In genomic region chr5:88515881-88516819, GRCh38 we compare ENCODE assay signal across 16 cellular contexts.
DNase-seq lines count a peak whose midpoint lies in the region; TF ChIP-seq lines count a peak whose summit lies in the region.
"Had no signal": no experiment of that assay in that cellular context is flagged by ENCODE, and none has a peak within 500 bp of the region (broad histone marks: within the 10 kb centered on the region; RNA-seq: fewer than 3 reads in every experiment).

No MANE protein-coding gene starts in this region.

- peak; percentile 7 for DNase-seq in SIG-M5 treated with dmso at 0.1 percent for 504 hours (lab: John Stamatoyannopoulos, UW; ENCODE audit: unreplicated experiment)
- DNase-seq in SIG-M5 (lab: John Stamatoyannopoulos, UW) = no peak
- peak; percentile 52 for DNase-seq in NCI-H774 (lab: John Stamatoyannopoulos, UW)
- DNase-seq in fibroblast of lung (ENCODE audit: low read depth in 2 of 2) = peak; percentile 55
- no peak for DNase-seq in smooth muscle cell (lab: John Stamatoyannopoulos, UW; ENCODE audit: unreplicated experiment)
- no peak for DNase-seq in colonic mucosa
- DNase-seq in GM23248 = no peak
- no peak for DNase-seq in esophagus muscularis mucosa (ENCODE audit: extremely low spot score)
- DNase-seq: activated CD4-positive, alpha-beta T cell treated with anti-CD3 and anti-CD28 coated beads, Interleukin-2, amount 10 ng/mL, durations not matched to agents 24 days and 14 days; activated naive CD8-positive, alpha-beta T cell treated with anti-CD3 and anti-CD28 coated beads, Interleukin-2, amount 50 U/mL, for 24 hours; C1 segment of cervical spinal cord; dermis blood vessel endothelial cell; erythroblast; NCI-H2171 treated with DMSO at 0.1 percent for 48 hours had no signal

- H3K9ac ChIP-seq in fibroblast of lung (ENCODE audit: insufficient read depth, low read length) = no peak overlapping the region
- H3K9ac ChIP-seq in smooth muscle cell (ENCODE audit: low read depth) = no peak overlapping the region
- H3K9ac ChIP-seq in colonic mucosa (ENCODE audit: low read depth in 2 of 2, low read length in 2 of 2) = no peak overlapping the region
- H3K9ac ChIP-seq in GM23248 = no peak overlapping the region

- intact Hi-C loops in colonic mucosa (cut with DNase I) = no loop called here
- intact Hi-C loops in esophagus muscularis mucosa (cut with DNase I) = no loop called here

- H3K4me1 ChIP-seq in fibroblast of lung (ENCODE audit: control insufficient read depth, extremely low read depth, insufficient read depth, low read length) (no peaks in the 10 kb centered on the region), smooth muscle cell (ENCODE audit: low read depth) (no peaks in the 10 kb centered on the region), colonic mucosa (no peaks in the 10 kb centered on the region), GM23248 (ENCODE audit: insufficient read depth) (no peaks in the 10 kb centered on the region), esophagus muscularis mucosa (no peaks in the 10 kb centered on the region)
- H3K4me1 ChIP-seq: suprapubic skin had no signal

- in situ Hi-C loops in GM23248 (cut with MboI) = no loop called here

- H3K27me3 ChIP-seq in fibroblast of lung (ENCODE audit: control insufficient read depth, insufficient read depth, low read length) = no peaks in the 10 kb centered on the region
- peaks cover 40% of the 10 kb centered on the region for H3K27me3 ChIP-seq in smooth muscle cell (ENCODE audit: low read depth)
- no peaks in the 10 kb centered on the region for H3K27me3 ChIP-seq in colonic mucosa
- no peaks in the 10 kb centered on the region for H3K27me3 ChIP-seq in GM23248 (replicated peaks; ENCODE audit: insufficient read depth)
- no peaks in the 10 kb centered on the region for H3K27me3 ChIP-seq in esophagus muscularis mucosa

- H3K9me3 ChIP-seq in fibroblast of lung (ENCODE audit: control insufficient read depth, insufficient read depth, low read depth, low read length) = no peaks in the 10 kb centered on the region
- H3K9me3 ChIP-seq in smooth muscle cell (replicated peaks; ENCODE audit: low read depth) = no peaks in the 10 kb centered on the region
- H3K9me3 ChIP-seq in colonic mucosa = no peaks in the 10 kb centered on the region
- H3K9me3 ChIP-seq in GM23248 (ENCODE audit: low read depth) = no peaks in the 10 kb centered on the region
- H3K9me3 ChIP-seq in esophagus muscularis mucosa = no peaks in the 10 kb centered on the region
- H3K9me3 ChIP-seq: suprapubic skin had no signal

- H3K36me3 ChIP-seq in fibroblast of lung (ENCODE audit: control insufficient read depth, insufficient read depth, low read length) (no peaks in the 10 kb centered on the region), smooth muscle cell (ENCODE audit: low read depth) (no peaks in the 10 kb centered on the region), colonic mucosa (no peaks in the 10 kb centered on the region), GM23248 (ENCODE audit: low read depth) (no peaks in the 10 kb centered on the region), esophagus muscularis mucosa (no peaks in the 10 kb centered on the region)
- H3K36me3 ChIP-seq: suprapubic skin had no signal

- H4K20me1 ChIP-seq in fibroblast of lung (ENCODE audit: control insufficient read depth, extremely low read depth, insufficient read depth, low read length) (no peaks in the 10 kb centered on the region), smooth muscle cell (ENCODE audit: low read depth) (no peaks in the 10 kb centered on the region), GM23248 (ENCODE audit: insufficient read depth) (no peaks in the 10 kb centered on the region)

- H3K9me2 ChIP-seq in GM23248 (ENCODE audit: insufficient read depth) = no peaks in the 10 kb centered on the region

- H3K79me2 ChIP-seq in fibroblast of lung (ENCODE audit: control insufficient read depth, insufficient read depth, low read length) (no peaks in the 10 kb centered on the region), smooth muscle cell (ENCODE audit: low read depth) (no peaks in the 10 kb centered on the region), GM23248 (ENCODE audit: insufficient read depth) (no peaks in the 10 kb centered on the region)

- TF ChIP-seq POLR2A in esophagus muscularis mucosa (IDR thresholded peaks at IDR 0.05; ENCODE audit: low read depth) = no peak

- H3K27ac ChIP-seq in fibroblast of lung (ENCODE audit: insufficient read depth, low read length) = no peak overlapping the region
- peak overlapping the region; percentile 31 for H3K27ac ChIP-seq in smooth muscle cell (ENCODE audit: low read depth)
- H3K27ac ChIP-seq in colonic mucosa = no peak overlapping the region
- H3K27ac ChIP-seq in GM23248 = no peak overlapping the region
- H3K27ac ChIP-seq in esophagus muscularis mucosa (replicated peaks in 1 of 4) = no peak overlapping the region
- H3K27ac ChIP-seq: HL-60, suprapubic skin had no signal

- no peak overlapping the region for H2AFZ ChIP-seq in fibroblast of lung (ENCODE audit: low read length)
- no peak overlapping the region for H2AFZ ChIP-seq in smooth muscle cell (ENCODE audit: low read depth)
- H2AFZ ChIP-seq in GM23248 = no peak overlapping the region

- TF ChIP-seq EP300 in esophagus muscularis mucosa (IDR thresholded peaks at IDR 0.05) = no peak

- H3K4me3 ChIP-seq in fibroblast of lung (replicated peaks in 1 of 4; ENCODE audit: control extremely low read depth in 1 of 4, insufficient read depth in 1 of 4, low read depth in 3 of 4, low read length in 4 of 4) = no peak overlapping the region
- no peak overlapping the region for H3K4me3 ChIP-seq in smooth muscle cell
- H3K4me3 ChIP-seq in colonic mucosa = no peak overlapping the region
- H3K4me3 ChIP-seq in GM23248 = no peak overlapping the region
- no peak overlapping the region for H3K4me3 ChIP-seq in esophagus muscularis mucosa
- H3K4me3 ChIP-seq: suprapubic skin had no signal

- H3F3A ChIP-seq in smooth muscle cell (ENCODE audit: low read depth) = no peaks in the 10 kb centered on the region
- H3F3A ChIP-seq in GM23248 (ENCODE audit: insufficient read depth) = no peaks in the 10 kb centered on the region

- 27% methylated on average over 11 of the region's 11 CpGs for WGBS in smooth muscle cell (ENCODE audit: low lambda C conversion rate)
- WGBS in GM23248 (ENCODE audit: low coverage in 1 of 2, low lambda C conversion rate in 2 of 2, missing lambda C conversion rate in 2 of 2), 2 experiments = 27 to 31% methylated on average over 11 of the region's 11 CpGs
- 35% methylated on average over 11 of the region's 11 CpGs for WGBS in esophagus muscularis mucosa

- H3K4me2 ChIP-seq in fibroblast of lung (ENCODE audit: extremely low read depth, insufficient read depth, low read length) (no peak overlapping the region), smooth muscle cell (peak overlapping the region; percentile 55), GM23248 (ENCODE audit: unreplicated experiment) (no peak overlapping the region)

- no peak for TF ChIP-seq CTCF in fibroblast of lung (conservative IDR thresholded peaks at IDR 0.05 in 1 of 2, IDR thresholded peaks at IDR 0.05 in 1 of 2; ENCODE audit: low read depth in 1 of 2, low read length in 2 of 2)
- TF ChIP-seq CTCF in smooth muscle cell (IDR thresholded peaks at IDR 0.05; ENCODE audit: borderline replicate concordance, insufficient read depth, poor library complexity, severe bottlenecking) = no peak
- no peak for TF ChIP-seq CTCF in colonic mucosa (IDR thresholded peaks at IDR 0.05)
- TF ChIP-seq CTCF in esophagus muscularis mucosa (IDR thresholded peaks at IDR 0.05) = no peak

Comparison
In these comparisons a context has a peak if more than half of its experiments do, and no peak if none do; other contexts are left out.
1. DNase-seq: peak in SIG-M5 treated with dmso at 0.1 percent for 504 hours (single experiment), NCI-H774 (single experiment) and fibroblast of lung (2 of 2); none in SIG-M5 (single experiment), smooth muscle cell (single experiment), colonic mucosa (single experiment), GM23248 (single experiment) and esophagus muscularis mucosa (single experiment).